ENCODE assay signal across 17 cellular contexts in genomic region chr20:44356353-44356723, GRCh38. TPM values are rescaled to one million over a fixed set of nuclear protein-coding genes. Genes with fewer than 3 reads are reported as not detected.
"Had no signal": no experiment of that assay in that cellular context is flagged by ENCODE, and none has a peak within 500 bp of the region (broad histone marks: within the 10 kb centered on the region; RNA-seq: fewer than 3 reads in every experiment).

No MANE protein-coding gene starts in this region.

- H3K4me1 ChIP-seq: suprapubic skin had no signal

- H3K4me3 ChIP-seq: coronary artery, suprapubic skin had no signal

- H3K4me1 Mint-ChIP-seq: activated CD4-positive, alpha-beta memory T cell treated with anti-CD3 and anti-CD28 coated beads, Interleukin-2, amount 10 ng/mL, durations not matched to agents 7 days and 5 days had no signal

- H3K36me3 ChIP-seq: neutrophil, suprapubic skin had no signal

- H3K4me3 Mint-ChIP-seq: activated CD4-positive, alpha-beta memory T cell treated with anti-CD3 and anti-CD28 coated beads, Interleukin-2, amount 10 ng/mL, durations not matched to agents 7 days and 5 days had no signal

- H3K27ac ChIP-seq: coronary artery, neutrophil, suprapubic skin had no signal

- H3K9me3 ChIP-seq: neutrophil, suprapubic skin had no signal

- DNase-seq: activated CD4-positive, alpha-beta memory T cell treated with anti-CD3 and anti-CD28 coated beads, Interleukin-2, amount 10 ng/mL, durations not matched to agents 7 days and 5 days; activated CD4-positive, alpha-beta T cell treated with anti-CD3 and anti-CD28 coated beads for 1 hour; activated naive CD4-positive, alpha-beta T cell; effector CD8-positive, alpha-beta T cell; stimulated activated CD4-positive, alpha-beta T cell treated with anti-CD3 and anti-CD28 coated beads, Interleukin-12 subunit alpha, Interleukin-12 subunit beta, amount 100 ng/mL, for 4 hours; stimulated activated naive CD4-positive, alpha-beta T cell treated with Interleukin-2 at 50 U/mL for 16 hours had no signal

- H3K9me3 Mint-ChIP-seq: activated CD4-positive, alpha-beta memory T cell treated with anti-CD3 and anti-CD28 coated beads, Interleukin-2, amount 10 ng/mL, durations not matched to agents 7 days and 5 days had no signal

- H3K27ac Mint-ChIP-seq: activated CD4-positive, alpha-beta memory T cell treated with anti-CD3 and anti-CD28 coated beads, Interleukin-2, amount 10 ng/mL, durations not matched to agents 7 days and 5 days had no signal

- ATAC-seq: sciatic nerve had no signal

RNA-seq across cellular contexts. Expression of gene HNF4A, which starts 0.8 kb away (rescaled TPM):
- total RNA-seq: activated CD4-positive, alpha-beta memory T cell treated with anti-CD3 and anti-CD28 coated beads, Interleukin-2, amount 10 ng/mL, durations not matched to agents 7 days and 5 days; cardiac septum; epithelial cell of proximal tubule; posterior vena cava; sciatic nerve; suprapubic skin; ureter had no signal

RNA-seq across cellular contexts. Expression of gene R3HDML, which starts 19.5 kb away (rescaled TPM):
- total RNA-seq: activated CD4-positive, alpha-beta memory T cell treated with anti-CD3 and anti-CD28 coated beads, Interleukin-2, amount 10 ng/mL, durations not matched to agents 7 days and 5 days; cardiac septum; epithelial cell of proximal tubule; left colon; posterior vena cava; sciatic nerve; SK-MEL-5; suprapubic skin; ureter had no signal
- polyA plus RNA-seq: adipose tissue had no signal
